ENCODE assay signal across 22 cellular contexts in the genomic region with DNA sequence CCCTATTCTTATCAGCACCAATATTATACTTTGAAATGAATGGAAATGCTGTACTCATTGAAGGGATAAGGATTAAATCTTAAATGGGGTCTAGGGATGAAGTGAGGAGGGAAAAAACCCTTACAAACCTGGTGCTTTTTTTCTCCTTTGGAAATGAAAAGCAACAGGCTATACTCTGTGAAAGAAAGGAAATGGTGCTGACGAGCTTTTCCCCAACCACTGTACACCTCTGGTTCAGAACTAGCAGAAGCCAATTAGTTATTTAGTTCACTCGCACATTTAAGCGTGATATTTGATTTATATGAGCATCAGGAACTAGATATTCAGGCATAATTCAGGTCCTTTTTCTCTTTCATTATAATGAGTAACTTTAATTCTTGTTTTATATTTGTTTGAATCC.
DNase-seq lines count a peak whose midpoint lies in the region; ATAC-seq and TF ChIP-seq lines count a peak whose summit lies in the region.
"Had no signal": no experiment of that assay in that cellular context is flagged by ENCODE, and none has a peak within 500 bp of the region (broad histone marks: within the 10 kb centered on the region; RNA-seq: fewer than 3 reads in every experiment).

No MANE protein-coding gene starts in this region.

- H2BK12ac ChIP-seq in mesenchymal stem cell (ENCODE audit: low read length in 2 of 2) = no peak overlapping the region

- no peak overlapping the region for H3K14ac ChIP-seq in mesenchymal stem cell (ENCODE audit: low read length in 2 of 2)

- H3K4ac ChIP-seq in mesenchymal stem cell (ENCODE audit: low read depth in 1 of 2, low read length in 2 of 2) = no peak overlapping the region

- H3K23ac ChIP-seq in mesenchymal stem cell (ENCODE audit: low read length in 2 of 2) = no peak overlapping the region

- no peak overlapping the region for H2AK5ac ChIP-seq in mesenchymal stem cell (ENCODE audit: low read length, severe bottlenecking)

- no peak for TF ChIP-seq CTCF in spleen (IDR thresholded peaks at IDR 0.05 in 8 of 11, conservative IDR thresholded peaks at IDR 0.05 in 3 of 11)
- no peak for TF ChIP-seq CTCF in GM20000 (IDR thresholded peaks at IDR 0.05; ENCODE audit: extremely low read depth, missing control alignments)

- H3K9me3 ChIP-seq in right cardiac atrium (ENCODE audit: control insufficient read depth, low read length) = no peaks in the 10 kb centered on the region
- H3K9me3 ChIP-seq in spleen = no peaks in the 10 kb centered on the region
- no peaks in the 10 kb centered on the region for H3K9me3 ChIP-seq in mesenchymal stem cell (ENCODE audit: control insufficient read depth, low read length)
- H3K9me3 ChIP-seq: A549, BLaER1 had no signal

- no peak overlapping the region for H4K8ac ChIP-seq in mesenchymal stem cell (ENCODE audit: low read length)

- ATAC-seq in left ventricle myocardium superior (peak; percentile 29), right cardiac atrium (peak in 1 of 2 donors; percentile 57)
- ATAC-seq: A549, GM23338, PC-3 had no signal

- no peak overlapping the region for H2AFZ ChIP-seq in mesenchymal stem cell (ENCODE audit: low read depth, low read length)
- H2AFZ ChIP-seq: GM23338 had no signal

- no peak overlapping the region for H3K4me2 ChIP-seq in mesenchymal stem cell (ENCODE audit: low read length, poor library complexity, severe bottlenecking)
- H3K4me2 ChIP-seq: A549, BLaER1, GM23338 had no signal

- intact Hi-C loops in left ventricle myocardium superior (cut with micrococcal nuclease) = no loop called here
- intact Hi-C loops in cardiac septum (cut with DNase I) = loop anchor here (5.0 kb wide), 1 partner anchor 75 kb away; a partner anchor contains a TSS
- intact Hi-C loops in right cardiac atrium (cut with DNase I) = no loop called here
- intact Hi-C loops in spleen (cut with DNase I; ENCODE audit: low total_unique reads) = no loop called here

- H2BK15ac ChIP-seq in mesenchymal stem cell (ENCODE audit: low read depth, poor library complexity, severe bottlenecking) = no peak overlapping the region

- no peak for TF ChIP-seq POLR2A in spleen (IDR thresholded peaks at IDR 0.05)

- no peak overlapping the region for H3K18ac ChIP-seq in mesenchymal stem cell (ENCODE audit: low read depth in 1 of 2, low read length in 2 of 2)

- no peaks in the 10 kb centered on the region for H3K27me3 ChIP-seq in right cardiac atrium (ENCODE audit: control insufficient read depth, insufficient read depth)
- H3K27me3 ChIP-seq in spleen (replicated peaks in 1 of 7) = no peaks in the 10 kb centered on the region
- H3K27me3 ChIP-seq in mesenchymal stem cell (ENCODE audit: control insufficient read depth in 1 of 2, insufficient read depth in 1 of 2, low read length in 2 of 2) = no peaks in the 10 kb centered on the region
- H3K27me3 ChIP-seq: BLaER1 had no signal

- H3K9ac ChIP-seq in mesenchymal stem cell (ENCODE audit: low read length) = no peak overlapping the region
- H3K9ac ChIP-seq: BLaER1 had no signal

- H3K36me3 ChIP-seq in spleen (no peaks in the 10 kb centered on the region), mesenchymal stem cell (ENCODE audit: control insufficient read depth in 1 of 2, insufficient read depth in 2 of 2, low read depth in 1 of 2, low read length in 2 of 2) (no peaks in the 10 kb centered on the region)
- H3K36me3 ChIP-seq: BLaER1 had no signal

- H3K79me1 ChIP-seq in mesenchymal stem cell (replicated peaks; ENCODE audit: low read length, poor library complexity, severe bottlenecking) = no peaks in the 10 kb centered on the region

- DNase-seq in left ventricle myocardium superior (no peak), cardiac septum (ENCODE audit: low spot score) (no peak), right cardiac atrium (no peak), spleen (no peak), GF-D8 (lab: John Stamatoyannopoulos, UW) (no peak), NCI-H2227 (lab: John Stamatoyannopoulos, UW; ENCODE audit: unreplicated experiment) (no peak), GM20000 (ENCODE audit: low spot score) (no peak), mesenchymal stem cell (no peak)
- DNase-seq: CD4-positive, alpha-beta memory T cell; DMS53; EL; HCEC 1CT; KG1; NCI-H1417; NCI-H187 treated with DMSO at 0.1 percent for 48 hours; NCI-H226; NCI-H524 treated with DMSO at 0.1 percent for 48 hours; PC-3; RPMI8226 had no signal

- H3K4me3 ChIP-seq in right cardiac atrium (ENCODE audit: low read length) = peak overlapping the region; percentile 2
- no peak overlapping the region for H3K4me3 ChIP-seq in spleen
- H3K4me3 ChIP-seq in mesenchymal stem cell (ENCODE audit: insufficient read depth in 1 of 2, low read depth in 1 of 2, low read length in 2 of 2) = no peak overlapping the region
- H3K4me3 ChIP-seq: A549, BLaER1, GM23338 had no signal

- H3K27ac ChIP-seq in right cardiac atrium (ENCODE audit: low read length) (peak overlapping the region; percentile 36), spleen (peak overlapping the region in 6 of 8 donors; percentile 27 to 70 (median 51)), mesenchymal stem cell (ENCODE audit: low read length, poor library complexity, severe bottlenecking) (no peak overlapping the region)
- H3K27ac ChIP-seq: A549, BLaER1 had no signal

- H3K4me1 ChIP-seq in right cardiac atrium (ENCODE audit: control insufficient read depth, insufficient read depth, low read length) (no peaks in the 10 kb centered on the region), spleen (peaks cover 0 to 18% (median 8%) of the 10 kb centered on the region in 6 donors), mesenchymal stem cell (ENCODE audit: control insufficient read depth, insufficient read depth, low read depth, low read length) (no peaks in the 10 kb centered on the region)
- H3K4me1 ChIP-seq: A549, BLaER1 had no signal

- WGBS in right cardiac atrium = 67% methylated on average over 3 of the region's 3 CpGs
- 65 to 78% (median 70%) methylated on average over 3 of the region's 3 CpGs for WGBS in spleen, 5 donors
- WGBS in mesenchymal stem cell = no CpG with 5 or more reads among the region's 3 CpGs

- no peak overlapping the region for H2BK120ac ChIP-seq in mesenchymal stem cell (ENCODE audit: low read depth, low read length)

- no peak overlapping the region for H2BK5ac ChIP-seq in mesenchymal stem cell (ENCODE audit: low read depth, low read length, poor library complexity, severe bottlenecking)

- H4K91ac ChIP-seq in mesenchymal stem cell (ENCODE audit: low read length) = no peak overlapping the region
